1 cellular context compared by ENCODE assay signal in genomic region chr1:90902672-90903071, GRCh38.
TF ChIP-seq lines count a peak whose summit lies in the region.

No MANE protein-coding gene starts in this region.

TF ChIP-seq in K562, 482 proteins besides CTCF, POLR2A, EP300 and RAD21 (continued from another document):
- TF ChIP-seq REST (CRISPR knock-in tag; IDR thresholded peaks at IDR 0.05; ENCODE audit: low read depth), result no peak
- TF ChIP-seq ZNF586 (CRISPR knock-in tag; conservative IDR thresholded peaks at IDR 0.05), result no peak
- no peak for TF ChIP-seq FOS (IDR thresholded peaks at IDR 0.05; ENCODE audit: extremely low read depth, insufficient read length)
- TF ChIP-seq TEAD4 (IDR thresholded peaks at IDR 0.05; ENCODE audit: low read length), result 0 out of 2 replicates have a peak, but pooled peaks have one; percentile 18
- TF ChIP-seq TEAD4 (CRISPR knock-in tag; IDR thresholded peaks at IDR 0.05; ENCODE audit: borderline replicate concordance), result no peak
- no peak for TF ChIP-seq ZNF766 (CRISPR knock-in tag; conservative IDR thresholded peaks at IDR 0.05)
- no peak for TF ChIP-seq GATAD2B (IDR thresholded peaks at IDR 0.05; ENCODE audit: borderline replicate concordance)
- TF ChIP-seq ID3 (CRISPR knock-in tag; IDR thresholded peaks at IDR 0.05), result no peak
- no peak for TF ChIP-seq ID3 (tag; IDR thresholded peaks at IDR 0.05)
- TF ChIP-seq SNIP1 (IDR thresholded peaks at IDR 0.05; ENCODE audit: low read depth), result no peak
- no peak for TF ChIP-seq RCOR1 (IDR thresholded peaks at IDR 0.05; ENCODE audit: borderline replicate concordance in 1 of 2, low read depth in 2 of 2, low read length in 2 of 2)
- no peak for TF ChIP-seq ELK3 (CRISPR knock-in tag; IDR thresholded peaks at IDR 0.05)
- TF ChIP-seq TFE3 (CRISPR knock-in tag; IDR thresholded peaks at IDR 0.05), result no peak
- TF ChIP-seq CBFA2T3 (IDR thresholded peaks at IDR 0.05), result peak; percentile 37; the same call in 1 of the 2 replicates
- TF ChIP-seq MAFG (tag; conservative IDR thresholded peaks at IDR 0.05), result no peak
- TF ChIP-seq POLR2AphosphoS5 (IDR thresholded peaks at IDR 0.05; ENCODE audit: control insufficient read depth, insufficient read depth, low read depth, low read length), result no peak
- TF ChIP-seq ETS2 (tag; IDR thresholded peaks at IDR 0.05; ENCODE audit: borderline replicate concordance, poor library complexity, severe bottlenecking), result no peak
